ENCODE assay signal across 10 cellular contexts in genomic region chr9:79731483-79731882, GRCh38.
DNase-seq lines count a peak whose midpoint lies in the region; ATAC-seq and TF ChIP-seq lines count a peak whose summit lies in the region.
"Had no signal": no experiment of that assay in that cellular context is flagged by ENCODE, and none has a peak within 500 bp of the region (broad histone marks: within the 10 kb centered on the region; RNA-seq: fewer than 3 reads in every experiment).

No MANE protein-coding gene starts in this region.

- DNase-seq in caudate nucleus (lab: John Stamatoyannopoulos, UW) (peak in 14 of 61 donors; percentile 5 to 62 (median 13)), foreskin melanocyte (no peak), NCI-H2107 (lab: John Stamatoyannopoulos, UW) (no peak), SKM-1 (lab: John Stamatoyannopoulos, UW; ENCODE audit: unreplicated experiment) (no peak)
- no peak for DNase-seq in effector CD8-positive, alpha-beta T cell (lab: John Stamatoyannopoulos, UW)
- DNase-seq: NCI-H1417 treated with DMSO at 0.1 percent for 48 hours, thyroid gland had no signal

- ATAC-seq in GM18505 (IDR thresholded peaks at IDR 0.05; ENCODE audit: unreplicated experiment) (peak; percentile 81), GM19468 (IDR thresholded peaks at IDR 0.05; ENCODE audit: extremely low read depth, unreplicated experiment) (peak; percentile 31), HG03108 (IDR thresholded peaks at IDR 0.05; ENCODE audit: unreplicated experiment) (peak; percentile 66)

- peak overlapping the region; percentile 7 for H3K27ac ChIP-seq in caudate nucleus (ENCODE audit: low read depth, low read length)
- H3K27ac ChIP-seq: thyroid gland had no signal

- no peak for TF ChIP-seq POLR2A in GM18505 (IDR thresholded peaks at IDR 0.05; ENCODE audit: borderline replicate concordance, extremely low read depth, insufficient read depth, insufficient read length)

Comparison
In these comparisons a context has a peak if more than half of its experiments do, and no peak if none do; other contexts are left out.
1. ATAC-seq: peak in every context shown above with its lines; median percentile 81 in GM18505; 66 in HG03108; 31 in GM19468.